17 cellular contexts compared by ENCODE assay signal in the genomic region with DNA sequence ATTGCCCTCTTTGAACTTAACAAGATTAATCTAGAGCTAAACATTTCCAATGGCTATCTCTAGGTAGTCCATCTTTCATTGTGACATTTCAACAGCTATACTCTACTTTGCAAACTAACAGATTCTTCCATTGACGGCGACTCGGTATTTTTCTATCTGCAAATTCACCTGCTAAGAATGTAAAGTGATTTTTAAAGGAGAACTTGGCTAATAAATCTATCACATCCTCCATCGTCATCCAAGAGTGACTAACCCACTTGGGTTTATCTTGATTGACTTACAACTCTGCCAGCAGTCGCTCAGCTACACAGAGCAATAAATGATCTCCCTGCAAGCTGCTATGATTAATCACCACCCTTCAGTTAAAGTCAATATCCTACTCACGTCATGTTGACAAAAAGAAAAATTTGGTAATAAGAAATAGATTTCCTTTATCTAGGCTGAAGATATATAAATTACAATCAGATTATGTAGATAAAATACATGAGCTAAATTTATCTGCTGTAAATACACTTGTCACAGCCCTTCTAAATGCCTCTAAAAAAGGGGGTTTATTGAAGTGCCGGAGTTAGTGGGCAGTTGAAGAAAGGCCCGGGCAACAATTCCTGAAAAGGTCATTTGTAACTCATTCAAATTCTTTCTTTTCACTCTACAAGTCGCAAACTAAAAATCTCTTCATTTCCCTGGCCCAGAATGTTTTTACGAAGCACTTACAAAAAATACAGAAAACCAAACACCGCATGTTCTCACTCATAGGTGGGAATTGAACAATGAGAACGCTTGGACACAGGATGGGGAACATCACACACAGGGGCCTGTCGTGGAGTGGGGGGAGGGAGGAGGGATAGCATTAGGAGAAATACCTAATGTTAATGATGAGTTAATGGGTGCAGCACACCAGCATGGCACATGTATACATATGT.
A peak's percentile ranks its signal among the peaks of the same experiment; 100 is the strongest.
DNase-seq lines count a peak whose midpoint lies in the region; TF ChIP-seq lines count a peak whose summit lies in the region.
"Had no signal": no experiment of that assay in that cellular context is flagged by ENCODE, and none has a peak within 500 bp of the region (broad histone marks: within the 10 kb centered on the region; RNA-seq: fewer than 3 reads in every experiment).

No MANE protein-coding gene starts in this region.

- H3F3A ChIP-seq in smooth muscle cell (ENCODE audit: low read depth) = no peaks in the 10 kb centered on the region

- WGBS in smooth muscle cell (ENCODE audit: low lambda C conversion rate) = 73% methylated on average over 13 of the region's 13 CpGs

- H3K9me3 ChIP-seq in smooth muscle cell (replicated peaks; ENCODE audit: low read depth) (no peaks in the 10 kb centered on the region), BE2C (no peaks in the 10 kb centered on the region; the same call in 1 of the 2 replicates)

- no peak overlapping the region for H3K4me2 ChIP-seq in smooth muscle cell

- H3K27ac ChIP-seq in smooth muscle cell (ENCODE audit: low read depth) = no peak overlapping the region
- H3K27ac ChIP-seq: HL-60, uterus had no signal

- H3K36me3 ChIP-seq in smooth muscle cell (ENCODE audit: low read depth) (no peaks in the 10 kb centered on the region), BE2C (peaks cover 4% of the 10 kb centered on the region; the same call in 1 of the 2 replicates)
- H3K36me3 ChIP-seq: uterus had no signal

- no peak overlapping the region for H3K4me3 ChIP-seq in smooth muscle cell
- H3K4me3 ChIP-seq in BE2C (ENCODE audit: low read depth, low read length) = no peak overlapping the region
- H3K4me3 ChIP-seq: lung, uterus had no signal

- no peaks in the 10 kb centered on the region for H3K79me2 ChIP-seq in smooth muscle cell (ENCODE audit: low read depth)

- TF ChIP-seq CTCF in smooth muscle cell (IDR thresholded peaks at IDR 0.05; ENCODE audit: borderline replicate concordance, insufficient read depth, poor library complexity, severe bottlenecking) = no peak
- no peak for TF ChIP-seq CTCF in BE2C (IDR thresholded peaks at IDR 0.05; ENCODE audit: low read depth, low read length)

- H3K4me1 ChIP-seq in smooth muscle cell (ENCODE audit: low read depth) (no peaks in the 10 kb centered on the region), BE2C (peaks cover 10% of the 10 kb centered on the region)
- H3K4me1 ChIP-seq: uterus had no signal

- no peak overlapping the region for H3K9ac ChIP-seq in smooth muscle cell (ENCODE audit: low read depth)

- H3K27me3 ChIP-seq in smooth muscle cell (ENCODE audit: low read depth) = no peaks in the 10 kb centered on the region
- no peaks in the 10 kb centered on the region for H3K27me3 ChIP-seq in BE2C
- H3K27me3 ChIP-seq: uterus had no signal

- no peak overlapping the region for H2AFZ ChIP-seq in smooth muscle cell (ENCODE audit: low read depth)

- DNase-seq in A172 (ENCODE audit: low spot score) (peak; percentile 74), HT-29 (ENCODE audit: low spot score) (peak; percentile 43), SK-N-DZ (ENCODE audit: low spot score) (peak; percentile 27), kidney glomerular epithelial cell (lab: John Stamatoyannopoulos, UW) (peak; percentile 96), smooth muscle cell (lab: John Stamatoyannopoulos, UW; ENCODE audit: unreplicated experiment) (no peak), BE2C (no peak), ecto neural progenitor cell (ENCODE audit: low spot score) (no peak), T-helper 1 cell (no peak)
- DNase-seq: activated CD4-positive, alpha-beta T cell treated with anti-CD3 and anti-CD28 coated beads, Interleukin-2, amount 50 U/mL, for 48 hours; activated T-cell treated with anti-CD3 and anti-CD28 coated beads, Interleukin-2, amount 50 U/mL, for 1 hour; endodermal cell; naive thymus-derived CD8-positive, alpha-beta T cell; NCI-H1436; NCI-H345; uterus had no signal

- no peaks in the 10 kb centered on the region for H4K20me1 ChIP-seq in smooth muscle cell (ENCODE audit: low read depth)

Comparison
In these comparisons a context has a peak if more than half of its experiments do, and no peak if none do; other contexts are left out.
1. DNase-seq: peak in A172 (single experiment), HT-29 (single experiment), SK-N-DZ (single experiment) and kidney glomerular epithelial cell (single experiment); none in smooth muscle cell (single experiment), BE2C (single experiment), ecto neural progenitor cell (single experiment) and T-helper 1 cell (0 of 5).